ENCODE assay signal across 16 cellular contexts in the genomic region with DNA sequence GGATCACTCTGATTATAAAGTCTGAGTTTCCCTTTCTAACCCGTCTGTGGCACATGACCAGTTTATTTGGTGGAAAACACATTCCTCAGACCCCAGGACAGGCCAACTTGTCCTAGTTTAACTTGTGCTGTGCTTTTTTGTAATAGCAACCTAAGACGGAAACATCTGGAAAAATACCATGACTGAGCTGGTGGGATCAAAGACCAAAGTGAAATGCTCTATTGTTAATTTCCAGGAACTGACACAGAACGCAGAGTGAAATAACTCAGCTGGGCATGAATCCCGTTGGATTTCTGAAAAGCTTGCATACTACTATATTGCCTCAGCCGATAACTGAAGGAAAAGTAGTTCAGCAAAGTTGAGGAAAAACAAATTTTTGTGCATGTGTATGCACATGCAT.
DNase-seq lines count a peak whose midpoint lies in the region; ATAC-seq, FAIRE-seq and TF ChIP-seq lines count a peak whose summit lies in the region.
"Had no signal": no experiment of that assay in that cellular context is flagged by ENCODE, and none has a peak within 500 bp of the region (broad histone marks: within the 10 kb centered on the region; RNA-seq: fewer than 3 reads in every experiment).

No MANE protein-coding gene starts in this region.

- no TSS peak for BruUV-seq in endothelial cell of umbilical vein (replicated peaks; lab: Mats Ljungman, UMichigan)
- no TSS peak for BruUV-seq in HepG2 (replicated peaks; lab: Mats Ljungman, UMichigan)

- DNase-seq in GM23248 = peak; percentile 6
- peak; percentile 97 for DNase-seq in endothelial cell of umbilical vein (ENCODE audit: low read depth, low spot score)
- peak; percentile 1 for DNase-seq in HepG2 (ENCODE audit: low spot score)
- peak; percentile 71 for DNase-seq in sigmoid colon
- DNase-seq in AG20443 (ENCODE audit: low spot score) = no peak
- DNase-seq in SK-N-SH = no peak
- no peak for DNase-seq in activated CD4-positive, alpha-beta T cell treated with anti-CD3 and anti-CD28 coated beads, Interleukin-2, amount 50 U/mL, for 48 hours
- DNase-seq: activated CD8-positive, alpha-beta memory T cell treated with anti-CD3 and anti-CD28 coated beads, Interleukin-2, amount 50 U/mL, for 4 hours; DMS79; GOT3; NCI-H1105 had no signal

- H3K4me3 ChIP-seq in GM23248 (no peak overlapping the region), endothelial cell of umbilical vein (replicated peaks in 1 of 3; ENCODE audit: insufficient read depth in 1 of 3, low read depth in 1 of 3, low read length in 3 of 3) (peak overlapping the region in 1 of 3 experiments; percentile 23), HepG2 (replicated peaks in 1 of 3; ENCODE audit: insufficient read depth in 1 of 3, low read depth in 2 of 3, low read length in 3 of 3) (no peak overlapping the region), sigmoid colon (no peak overlapping the region), SK-N-SH (ENCODE audit: low read depth in 2 of 2, low read length in 1 of 2) (no peak overlapping the region)
- H3K4me3 ChIP-seq: adrenal gland had no signal

- TF ChIP-seq RAD21 in HepG2 (CRISPR knock-in tag; IDR thresholded peaks at IDR 0.05) (no peak), SK-N-SH (IDR thresholded peaks at IDR 0.05; ENCODE audit: low read length) (no peak)

- H3K79me2 ChIP-seq in GM23248 (ENCODE audit: insufficient read depth) = no peaks in the 10 kb centered on the region
- H3K79me2 ChIP-seq in endothelial cell of umbilical vein (ENCODE audit: control insufficient read depth, insufficient read depth, low read length) = no peaks in the 10 kb centered on the region
- H3K79me2 ChIP-seq in HepG2 (ENCODE audit: insufficient read depth, low read length) = no peaks in the 10 kb centered on the region
- H3K79me2 ChIP-seq in SK-N-SH (ENCODE audit: insufficient read depth) = no peaks in the 10 kb centered on the region
- H3K79me2 ChIP-seq: parathyroid adenoma had no signal

- H3K36me3 ChIP-seq in GM23248 (ENCODE audit: low read depth) (no peaks in the 10 kb centered on the region), endothelial cell of umbilical vein (ENCODE audit: control insufficient read depth in 2 of 2, extremely low read depth in 1 of 2, insufficient read depth in 2 of 2, low read length in 2 of 2) (no peaks in the 10 kb centered on the region), HepG2 (replicated peaks in 1 of 2; ENCODE audit: control insufficient read depth in 1 of 2, insufficient read depth in 2 of 2, low read length in 2 of 2) (no peaks in the 10 kb centered on the region), sigmoid colon (no peaks in the 10 kb centered on the region), SK-N-SH (replicated peaks in 1 of 2; ENCODE audit: control insufficient read depth in 1 of 2, insufficient read depth in 2 of 2, low read length in 1 of 2) (no peaks in the 10 kb centered on the region)
- H3K36me3 ChIP-seq: adrenal gland had no signal

- intact Hi-C loops in endothelial cell of umbilical vein (cut with micrococcal nuclease) = loop anchor here (1.0 to 10.0 kb wide), 5 partner anchors 150 to 380 kb away; a partner anchor contains a TSS
- intact Hi-C loops in HepG2 (cut with micrococcal nuclease; ENCODE audit: unreplicated experiment) = loop anchor here (10.0 kb wide), 1 partner anchor 200 kb away; no protein-coding TSS in a partner anchor
- intact Hi-C loops in sigmoid colon (cut with DNase I) = loop anchor here (2.0 kb wide), 1 partner anchor 186 kb away; no protein-coding TSS in a partner anchor

- peaks cover 26% of the 10 kb centered on the region for H3K27me3 Mint-ChIP-seq in activated T-helper 17 cell treated with anti-CD3 and anti-CD28 coated beads, Interleukin-2, amount 50 U/mL, for 72 hours

- no peak overlapping the region for H3K4me3 Mint-ChIP-seq in activated T-helper 17 cell treated with anti-CD3 and anti-CD28 coated beads, Interleukin-2, amount 50 U/mL, for 72 hours

- H3K36me3 Mint-ChIP-seq in activated T-helper 17 cell treated with anti-CD3 and anti-CD28 coated beads, Interleukin-2, amount 50 U/mL, for 72 hours (ENCODE audit: low read depth) = no peaks in the 10 kb centered on the region

- CTCF ChIA-PET in endothelial cell of umbilical vein (lab: Charles Lee) = interaction anchor here (0.7 to 7.0 kb wide), 14 partner anchors 10 to 364 kb away, joined by 3 to 124 read pairs (median 4); a partner anchor contains a TSS
- CTCF ChIA-PET in HepG2 (lab: Yijun Ruan, JAX; ENCODE audit: low intra/inter-chr PET ratio, low total read pairs) = no interaction called here
- CTCF ChIA-PET in SK-N-SH (lab: Yijun Ruan, JAX) = interaction anchor here (0.9 to 4.2 kb wide), 12 partner anchors 9 to 352 kb away, joined by 3 to 48 read pairs (median 4); no protein-coding TSS in a partner anchor

- H3K9me3 ChIP-seq in GM23248 (ENCODE audit: low read depth) = no peaks in the 10 kb centered on the region
- no peaks in the 10 kb centered on the region for H3K9me3 ChIP-seq in endothelial cell of umbilical vein (replicated peaks; ENCODE audit: control insufficient read depth, insufficient read depth, low read length)
- no peaks in the 10 kb centered on the region for H3K9me3 ChIP-seq in HepG2 (ENCODE audit: low read length)
- H3K9me3 ChIP-seq in sigmoid colon = no peaks in the 10 kb centered on the region
- H3K9me3 ChIP-seq in SK-N-SH = no peaks in the 10 kb centered on the region
- H3K9me3 ChIP-seq: adrenal gland had no signal

- H3K4me2 ChIP-seq in GM23248 (ENCODE audit: unreplicated experiment) (no peak overlapping the region), endothelial cell of umbilical vein (ENCODE audit: insufficient read depth, low read length) (peak overlapping the region; percentile 42), HepG2 (ENCODE audit: low read depth, low read length) (0 out of 2 replicates have a peak overlapping the region, but pooled peaks have one; percentile 6), SK-N-SH (no peak overlapping the region)

- H3K4me1 ChIP-seq in GM23248 (ENCODE audit: insufficient read depth) (peaks cover 25% of the 10 kb centered on the region), endothelial cell of umbilical vein (ENCODE audit: control insufficient read depth, extremely low read depth, insufficient read depth, low read length) (peaks cover 33% of the 10 kb centered on the region), HepG2 (ENCODE audit: insufficient read depth, low read length) (peaks cover 11% of the 10 kb centered on the region; the same call in 1 of the 2 replicates), sigmoid colon (peaks cover 0 to 36% (median 14%) of the 10 kb centered on the region in 4 donors), SK-N-SH (ENCODE audit: control insufficient read depth in 1 of 2, insufficient read depth in 2 of 2, low read depth in 1 of 2, low read length in 1 of 2) (peaks cover 0 to 3% of the 10 kb centered on the region in 2 experiments; a peak in 2 of 4 replicates)
- H3K4me1 ChIP-seq: parathyroid adenoma had no signal

- H3K9me3 Mint-ChIP-seq in activated T-helper 17 cell treated with anti-CD3 and anti-CD28 coated beads, Interleukin-2, amount 50 U/mL, for 72 hours = no peaks in the 10 kb centered on the region

- in situ Hi-C loops in GM23248 (cut with MboI) = no loop called here
- in situ Hi-C loops in HepG2 (cut with HindIII; ENCODE audit: extremely low pct_ligation_motif_present, low pct_unique_long_range_greater_than_20kb) = no loop called here

- H3K9me1 ChIP-seq in endothelial cell of umbilical vein (replicated peaks; ENCODE audit: control insufficient read depth, extremely low read depth, insufficient read depth, low read length) = no peaks in the 10 kb centered on the region

- H4K20me1 ChIP-seq in GM23248 (ENCODE audit: insufficient read depth) (no peaks in the 10 kb centered on the region), endothelial cell of umbilical vein (replicated peaks; ENCODE audit: control insufficient read depth, extremely low read depth, insufficient read depth, low read length) (peaks cover 2% of the 10 kb centered on the region), HepG2 (ENCODE audit: insufficient read depth, low read length) (no peaks in the 10 kb centered on the region), SK-N-SH (ENCODE audit: insufficient read depth) (no peaks in the 10 kb centered on the region)

- H2AFZ ChIP-seq in GM23248 (no peak overlapping the region), endothelial cell of umbilical vein (ENCODE audit: low read depth, low read length) (no peak overlapping the region), HepG2 (ENCODE audit: low read length) (no peak overlapping the region), SK-N-SH (ENCODE audit: low read depth) (no peak overlapping the region)
- H2AFZ ChIP-seq: parathyroid adenoma had no signal

- H3K9me2 ChIP-seq in GM23248 (ENCODE audit: insufficient read depth) = no peaks in the 10 kb centered on the region
- H3K9me2 ChIP-seq in SK-N-SH = no peaks in the 10 kb centered on the region

- H3K9ac ChIP-seq in GM23248 (no peak overlapping the region), endothelial cell of umbilical vein (replicated peaks; ENCODE audit: extremely low read depth, insufficient read depth, low read length) (peak overlapping the region; percentile 63), HepG2 (ENCODE audit: insufficient read depth, low read depth, low read length) (no peak overlapping the region), SK-N-SH (no peak overlapping the region)
- H3K9ac ChIP-seq: parathyroid adenoma had no signal

- TF ChIP-seq CTCF in endothelial cell of umbilical vein (IDR thresholded peaks at IDR 0.05; ENCODE audit: extremely low read depth in 1 of 2, insufficient read depth in 1 of 2, low read depth in 1 of 2, low read length in 2 of 2) (no peak), HepG2 (CRISPR knock-in tag; IDR thresholded peaks at IDR 0.05) (no peak), sigmoid colon (IDR thresholded peaks at IDR 0.05) (no peak), SK-N-SH (IDR thresholded peaks at IDR 0.05) (no peak)

- H3F3A ChIP-seq in GM23248 (ENCODE audit: insufficient read depth) (peaks cover 24% of the 10 kb centered on the region), SK-N-SH (replicated peaks; ENCODE audit: insufficient read depth) (no peaks in the 10 kb centered on the region)

- no peaks in the 10 kb centered on the region for H3K27me3 ChIP-seq in GM23248 (replicated peaks; ENCODE audit: insufficient read depth)
- no peaks in the 10 kb centered on the region for H3K27me3 ChIP-seq in endothelial cell of umbilical vein (ENCODE audit: control insufficient read depth in 2 of 2, insufficient read depth in 2 of 2, low read length in 2 of 2)
- peaks cover 0 to 6% of the 10 kb centered on the region in 2 experiments; a peak in 1 of 5 replicates for H3K27me3 ChIP-seq in HepG2 (ENCODE audit: control insufficient read depth in 1 of 2, insufficient read depth in 2 of 2, low read length in 2 of 2)
- H3K27me3 ChIP-seq in sigmoid colon = no peaks in the 10 kb centered on the region
- H3K27me3 ChIP-seq in SK-N-SH (ENCODE audit: insufficient read depth) = no peaks in the 10 kb centered on the region
- H3K27me3 ChIP-seq: adrenal gland had no signal

- no peaks in the 10 kb centered on the region for H3K4me1 Mint-ChIP-seq in activated T-helper 17 cell treated with anti-CD3 and anti-CD28 coated beads, Interleukin-2, amount 50 U/mL, for 72 hours

- TF ChIP-seq EP300 in HepG2 (IDR thresholded peaks at IDR 0.05; ENCODE audit: low read depth in 2 of 2, low read length in 2 of 2) (no peak), HepG2 (CRISPR knock-in tag; IDR thresholded peaks at IDR 0.05; ENCODE audit: borderline replicate concordance) (no peak), sigmoid colon (IDR thresholded peaks at IDR 0.05) (peak in 1 of 4 donors; percentile 49), SK-N-SH (IDR thresholded peaks at IDR 0.05; ENCODE audit: borderline replicate concordance in 1 of 2, low read depth in 1 of 2, low read length in 1 of 2) (no peak)

- no peak overlapping the region for H3K27ac ChIP-seq in GM23248
- peak overlapping the region; percentile 77 for H3K27ac ChIP-seq in endothelial cell of umbilical vein (ENCODE audit: insufficient read depth, low read depth, low read length)
- no peak overlapping the region for H3K27ac ChIP-seq in HepG2 (ENCODE audit: extremely low read length, insufficient read depth, low read length)
- H3K27ac ChIP-seq in sigmoid colon = peak overlapping the region; percentile 30 to 65 (median 61)
- H3K27ac ChIP-seq in SK-N-SH (ENCODE audit: low read depth in 2 of 2, low read length in 1 of 2) = no peak overlapping the region
- H3K27ac ChIP-seq: parathyroid adenoma had no signal

- FAIRE-seq in endothelial cell of umbilical vein (lab: Jason Lieb, UNC) (peak; percentile 91), HepG2 (lab: Jason Lieb, UNC) (no peak)
- FAIRE-seq: urothelium cell line had no signal

- TF ChIP-seq POLR2A in endothelial cell of umbilical vein (IDR thresholded peaks at IDR 0.05; ENCODE audit: low read depth, low read length) (no peak), HepG2 (IDR thresholded peaks at IDR 0.05; ENCODE audit: insufficient read depth in 1 of 2, low read depth in 2 of 2, low read length in 2 of 2) (no peak), sigmoid colon (IDR thresholded peaks at IDR 0.05) (no peak)

- POLR2A ChIA-PET in endothelial cell of umbilical vein (lab: Charles Lee) = interaction anchor here (1.7 kb wide), 1 partner anchor 188 kb away, joined by 4 read pairs; a partner anchor contains a TSS
- POLR2A ChIA-PET in HepG2 (lab: Yijun Ruan, JAX) = no interaction called here
- POLR2A ChIA-PET in SK-N-SH (lab: Yijun Ruan, JAX) = no interaction called here

- dilution Hi-C loops in endothelial cell of umbilical vein (cut with MboI; ENCODE audit: extremely low pct_ligation_motif_present, low sequenced_read_pairs) = no loop called here

- ATAC-seq in HepG2 = no peak
- ATAC-seq in activated T-helper 17 cell treated with anti-CD3 and anti-CD28 coated beads, Interleukin-2, amount 50 U/mL, for 72 hours (replicated peaks) = no peak
- ATAC-seq: esophagus mucosa had no signal

- no peak overlapping the region for H3K27ac Mint-ChIP-seq in activated T-helper 17 cell treated with anti-CD3 and anti-CD28 coated beads, Interleukin-2, amount 50 U/mL, for 72 hours

- WGBS in GM23248 (ENCODE audit: low coverage in 1 of 2, low lambda C conversion rate in 2 of 2, missing lambda C conversion rate in 2 of 2), 2 experiments = 32 to 33% methylated on average over 5 of the region's 5 CpGs
- WGBS in HepG2 (ENCODE audit: low lambda C conversion rate) = 1% methylated on average over 5 of the region's 5 CpGs
- 51 to 58% methylated on average over 5 of the region's 5 CpGs for WGBS in sigmoid colon, 2 donors
- 72% methylated on average over 5 of the region's 5 CpGs for WGBS in SK-N-SH (ENCODE audit: low lambda C conversion rate)

Comparison
In these comparisons a context has a peak if more than half of its experiments do, and no peak if none do; other contexts are left out.
1. DNase-seq: peak in GM23248 (single experiment), endothelial cell of umbilical vein (single experiment), HepG2 (single experiment) and sigmoid colon (single experiment); none in AG20443 (single experiment), SK-N-SH (single experiment) and activated CD4-positive, alpha-beta T cell treated with anti-CD3 and anti-CD28 coated beads, Interleukin-2, amount 50 U/mL, for 48 hours (0 of 2).
2. H3K27ac ChIP-seq: peak in endothelial cell of umbilical vein (single experiment) and sigmoid colon (4 of 4); none in GM23248 (single experiment), HepG2 (single experiment) and SK-N-SH (0 of 2).
3. H3K4me2 ChIP-seq: peak in endothelial cell of umbilical vein (single experiment) and HepG2 (single experiment); none in GM23248 (single experiment) and SK-N-SH (single experiment).